18 cellular contexts compared by ENCODE assay signal in the genomic region with DNA sequence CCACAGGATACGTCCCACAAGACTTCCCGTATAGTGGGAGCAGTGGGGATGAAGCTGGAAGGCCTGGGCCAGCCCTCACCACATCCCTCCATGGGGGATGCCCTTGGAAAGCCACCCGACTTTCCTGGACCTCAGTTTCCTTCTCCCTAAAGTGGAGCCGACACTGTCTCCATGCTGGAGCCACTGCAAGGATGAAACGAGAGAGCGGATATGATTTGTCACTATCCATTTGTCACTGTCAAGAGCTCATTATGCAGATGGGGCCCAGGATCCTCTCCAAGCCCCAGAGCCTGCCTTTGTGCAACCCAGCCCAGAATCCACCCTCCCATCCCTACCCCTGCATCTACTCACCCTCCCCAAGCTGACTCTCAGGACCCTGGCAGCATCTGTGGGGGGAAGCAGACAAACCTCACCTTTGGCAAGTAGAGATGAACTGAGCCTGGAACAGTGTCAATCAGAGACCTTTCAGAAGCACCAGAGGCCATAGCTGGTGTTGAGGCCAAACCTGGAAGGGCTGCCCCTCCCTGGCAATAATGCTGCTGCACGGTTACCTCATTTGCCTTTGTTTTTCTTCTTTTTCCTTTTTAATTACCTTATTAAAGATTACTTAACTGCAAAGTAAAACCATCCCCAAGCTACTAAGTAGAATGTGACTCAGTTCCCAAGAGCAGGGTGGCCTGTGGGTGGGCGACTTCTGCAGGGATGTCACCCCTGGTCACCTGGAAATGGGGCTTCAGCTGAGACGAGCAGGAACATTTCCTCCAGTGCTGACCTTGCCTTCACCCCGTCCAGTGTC.
"Had no signal": no experiment of that assay in that cellular context is flagged by ENCODE, and none has a peak within 500 bp of the region (broad histone marks: within the 10 kb centered on the region; RNA-seq: fewer than 3 reads in every experiment).

No MANE protein-coding gene starts in this region.

- H3K9me3 ChIP-seq: ascending aorta, breast epithelium, psoas muscle, SJCRH30, tibial artery had no signal

- H3K4me1 Mint-ChIP-seq: activated naive CD8-positive, alpha-beta T cell treated with anti-CD3 and anti-CD28 coated beads, Interleukin-2, amount 50 U/mL, for 24 hours; activated T-helper 17 cell treated with anti-CD3 and anti-CD28 coated beads, Interleukin-2, amount 50 U/mL, for 72 hours; stimulated activated memory B cell treated with anti-CD40 and anti-IgM and Interleukin-4, amounts not matched to agents 10 μg/mL and 1 μg/mL and 100 μg/mL, for 72 hours; T-helper 17 cell had no signal

- H3K27me3 ChIP-seq: ascending aorta, hepatocyte had no signal

- H3K27ac ChIP-seq: ascending aorta, breast epithelium, hepatocyte, psoas muscle, SJCRH30, tibial artery had no signal

- H3K4me3 ChIP-seq: ascending aorta, breast epithelium, hepatocyte, psoas muscle, SJCRH30, tibial artery had no signal

- H3K36me3 Mint-ChIP-seq: natural killer cell treated with Interleukin-12 subunit alpha and Interleukin-12 subunit beta and Interleukin-15 and Interleukin-18, amount 100 ng/mL, for 72 hours; stimulated activated memory B cell treated with anti-CD40 and anti-IgM and Interleukin-4, amounts not matched to agents 10 μg/mL and 1 μg/mL and 100 μg/mL, for 72 hours; WTC11 had no signal

- H3K4me3 Mint-ChIP-seq: activated CD8-positive, alpha-beta T cell treated with anti-CD3 and anti-CD28 coated beads, Interleukin-2, amount 10 ng/mL, durations not matched to agents 7 days and 5 days; activated naive CD4-positive, alpha-beta T cell treated with anti-CD3 and anti-CD28 coated beads for 36 hours; activated naive CD8-positive, alpha-beta T cell treated with anti-CD3 and anti-CD28 coated beads, Interleukin-2, amount 50 U/mL, for 24 hours; activated T-helper 17 cell treated with anti-CD3 and anti-CD28 coated beads, Interleukin-2, amount 50 U/mL, for 72 hours; natural killer cell treated with Interleukin-12 subunit alpha and Interleukin-12 subunit beta and Interleukin-15 and Interleukin-18, amount 100 ng/mL, for 72 hours; stimulated activated memory B cell treated with anti-CD40 and anti-IgM and Interleukin-4, amounts not matched to agents 10 μg/mL and 1 μg/mL and 100 μg/mL, for 72 hours; T-helper 17 cell; WTC11 had no signal

- H3K4me1 ChIP-seq: ascending aorta, breast epithelium, psoas muscle, SJCRH30, tibial artery had no signal

- DNase-seq: activated CD4-positive, alpha-beta T cell treated with anti-CD3 and anti-CD28 coated beads for 4 hours; activated CD8-positive, alpha-beta T cell treated with anti-CD3 and anti-CD28 coated beads, Interleukin-2, amount 10 ng/mL, durations not matched to agents 7 days and 5 days; activated naive CD4-positive, alpha-beta T cell treated with anti-CD3 and anti-CD28 coated beads for 36 hours; activated naive CD8-positive, alpha-beta T cell treated with anti-CD3 and anti-CD28 coated beads, Interleukin-2, amount 50 U/mL, for 24 hours; activated T-cell treated with anti-CD3 and anti-CD28 coated beads for 4 hours; erythroblast; mesenchymal stem cell; psoas muscle; SJCRH30; T-helper 17 cell; tibial artery had no signal

- H3K27ac Mint-ChIP-seq: activated CD8-positive, alpha-beta T cell treated with anti-CD3 and anti-CD28 coated beads, Interleukin-2, amount 10 ng/mL, durations not matched to agents 7 days and 5 days; activated naive CD4-positive, alpha-beta T cell treated with anti-CD3 and anti-CD28 coated beads for 36 hours; activated naive CD8-positive, alpha-beta T cell treated with anti-CD3 and anti-CD28 coated beads, Interleukin-2, amount 50 U/mL, for 24 hours; activated T-helper 17 cell treated with anti-CD3 and anti-CD28 coated beads, Interleukin-2, amount 50 U/mL, for 72 hours; natural killer cell treated with Interleukin-12 subunit alpha and Interleukin-12 subunit beta and Interleukin-15 and Interleukin-18, amount 100 ng/mL, for 72 hours; stimulated activated memory B cell treated with anti-CD40 and anti-IgM and Interleukin-4, amounts not matched to agents 10 μg/mL and 1 μg/mL and 100 μg/mL, for 72 hours; T-helper 17 cell; WTC11 had no signal

- ATAC-seq: activated CD8-positive, alpha-beta T cell treated with anti-CD3 and anti-CD28 coated beads, Interleukin-2, amount 10 ng/mL, durations not matched to agents 7 days and 5 days; activated naive CD8-positive, alpha-beta T cell treated with anti-CD3 and anti-CD28 coated beads, Interleukin-2, amount 50 U/mL, for 24 hours; activated T-helper 17 cell treated with anti-CD3 and anti-CD28 coated beads, Interleukin-2, amount 50 U/mL, for 72 hours; natural killer cell treated with Interleukin-12 subunit alpha and Interleukin-12 subunit beta and Interleukin-15 and Interleukin-18, amount 100 ng/mL, for 72 hours; psoas muscle; stimulated activated memory B cell treated with anti-CD40 and anti-IgM and Interleukin-4, amounts not matched to agents 10 μg/mL and 1 μg/mL and 100 μg/mL, for 72 hours; T-helper 17 cell; WTC11 had no signal

- H3K9me3 Mint-ChIP-seq: activated naive CD4-positive, alpha-beta T cell treated with anti-CD3 and anti-CD28 coated beads for 36 hours; activated naive CD8-positive, alpha-beta T cell treated with anti-CD3 and anti-CD28 coated beads, Interleukin-2, amount 50 U/mL, for 24 hours; activated T-helper 17 cell treated with anti-CD3 and anti-CD28 coated beads, Interleukin-2, amount 50 U/mL, for 72 hours; natural killer cell treated with Interleukin-12 subunit alpha and Interleukin-12 subunit beta and Interleukin-15 and Interleukin-18, amount 100 ng/mL, for 72 hours had no signal

- H3K36me3 ChIP-seq: ascending aorta, breast epithelium, SJCRH30, tibial artery had no signal

- H3K27me3 Mint-ChIP-seq: activated naive CD8-positive, alpha-beta T cell treated with anti-CD3 and anti-CD28 coated beads, Interleukin-2, amount 50 U/mL, for 24 hours; stimulated activated memory B cell treated with anti-CD40 and anti-IgM and Interleukin-4, amounts not matched to agents 10 μg/mL and 1 μg/mL and 100 μg/mL, for 72 hours had no signal
